Comparison of ENCODE assay signal across 11 cellular contexts in the genomic region with DNA sequence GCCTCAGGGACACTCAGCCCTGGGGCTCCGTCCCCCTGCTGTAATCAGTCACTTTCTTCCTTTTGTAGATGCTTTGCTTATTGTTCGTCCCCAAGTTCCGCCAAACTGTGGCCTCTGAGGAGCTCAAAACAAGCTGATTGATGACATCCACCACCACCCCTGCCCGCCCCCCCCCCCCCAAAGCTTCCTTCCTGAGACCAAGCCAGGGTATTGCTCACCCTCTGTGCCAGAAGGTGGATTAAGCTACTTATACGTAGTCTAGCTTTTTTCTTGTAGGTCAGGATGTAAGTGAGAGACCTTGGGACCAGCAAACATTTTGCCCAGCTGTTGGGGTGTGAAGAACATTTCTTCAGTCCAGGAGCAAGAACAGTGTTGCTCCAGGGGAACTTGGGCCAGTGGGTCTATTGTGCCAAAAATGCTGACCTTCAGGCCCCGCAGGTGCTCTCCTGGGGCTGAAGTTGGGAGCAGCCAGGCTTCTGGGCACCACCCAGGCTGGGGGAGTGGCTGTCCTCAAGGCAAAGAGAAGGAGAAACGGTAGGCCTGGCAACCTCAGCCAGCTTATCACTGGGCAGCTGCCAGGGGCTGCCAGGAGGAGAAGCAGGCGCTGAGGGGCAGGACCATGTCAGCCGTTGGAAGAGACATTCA. TPM values are rescaled to one million over a fixed set of nuclear protein-coding genes. Genes with fewer than 3 reads are reported as not detected.
A peak's percentile ranks its signal among the peaks of the same experiment; 100 is the strongest.
DNase-seq lines count a peak whose midpoint lies in the region; ATAC-seq and TF ChIP-seq lines count a peak whose summit lies in the region.
"Had no signal": no experiment of that assay in that cellular context is flagged by ENCODE, and none has a peak within 500 bp of the region (broad histone marks: within the 10 kb centered on the region; RNA-seq: fewer than 3 reads in every experiment).

No MANE protein-coding gene starts in this region.

- peak overlapping the region; percentile 39 for H3K4me2 ChIP-seq in hepatocyte

- H3K9me2 ChIP-seq in hepatocyte (replicated peaks; ENCODE audit: insufficient read depth), result no peaks in the 10 kb centered on the region

- ATAC-seq in gastrocnemius medialis, result peak; percentile 41 to 56
- no peak for ATAC-seq in activated T-cell treated with anti-CD3 and anti-CD28 coated beads, Interleukin-2, amount 50 U/mL, for 4 hours

- H3K4me1 Mint-ChIP-seq in progenitor cell of endocrine pancreas (ENCODE audit: low read depth), result peaks cover 10% of the 10 kb centered on the region
- H3K4me1 Mint-ChIP-seq in activated T-cell treated with anti-CD3 and anti-CD28 coated beads, Interleukin-2, amount 50 U/mL, for 4 hours (ENCODE audit: low read depth), result no peaks in the 10 kb centered on the region

- H2AFZ ChIP-seq in hepatocyte, result no peak overlapping the region

- DNase-seq in hepatocyte (ENCODE audit: low spot score) (no peak), gastrocnemius medialis (peak in 1 of 2 donors; percentile 50), NCI-H1694 treated with DMSO at 0.1 percent for 48 hours (lab: John Stamatoyannopoulos, UW) (no peak), progenitor cell of endocrine pancreas (ENCODE audit: low spot score, unreplicated experiment) (no peak), SW480 (ENCODE audit: low spot score) (no peak)
- DNase-seq in activated T-cell treated with anti-CD3 and anti-CD28 coated beads, Interleukin-2, amount 50 U/mL, for 4 hours, result no peak
- DNase-seq: activated CD4-positive, alpha-beta T cell treated with anti-CD3 and anti-CD28 coated beads for 1 hour; DND-41; NCI-H774 had no signal

- H3K27ac ChIP-seq in HEK293 (ENCODE audit: extremely low read depth, low read depth, low read length) (no peak overlapping the region), angular gyrus (ENCODE audit: low read depth, low read length) (peak overlapping the region; percentile 95), hepatocyte (peak overlapping the region; percentile 91), gastrocnemius medialis (peak overlapping the region; percentile 76 to 84 (median 78))

- no peak for TF ChIP-seq POLR2A in gastrocnemius medialis (IDR thresholded peaks at IDR 0.05)

- H3K4me3 ChIP-seq in HEK293 (ENCODE audit: low read depth, low read length), result no peak overlapping the region
- H3K4me3 ChIP-seq in hepatocyte, result no peak overlapping the region
- no peak overlapping the region for H3K4me3 ChIP-seq in gastrocnemius medialis

- in situ Hi-C loops in gastrocnemius medialis (cut with MboI; ENCODE audit: low sequenced_read_pairs in 4 of 4), result no loop called here

- peaks cover 13% of the 10 kb centered on the region for H3K9me3 Mint-ChIP-seq in progenitor cell of endocrine pancreas (ENCODE audit: low read depth)
- peaks cover 17% of the 10 kb centered on the region for H3K9me3 Mint-ChIP-seq in activated T-cell treated with anti-CD3 and anti-CD28 coated beads, Interleukin-2, amount 50 U/mL, for 4 hours

- peaks cover 2% of the 10 kb centered on the region for H3K27me3 Mint-ChIP-seq in progenitor cell of endocrine pancreas
- no peaks in the 10 kb centered on the region for H3K27me3 Mint-ChIP-seq in activated T-cell treated with anti-CD3 and anti-CD28 coated beads, Interleukin-2, amount 50 U/mL, for 4 hours (ENCODE audit: low read depth)

- H4K20me1 ChIP-seq in hepatocyte (ENCODE audit: insufficient read depth, poor library complexity, severe bottlenecking), result no peaks in the 10 kb centered on the region

- TF ChIP-seq CTCF in HEK293 (tag by site-specific recombination; IDR thresholded peaks at IDR 0.05) (no peak), hepatocyte (IDR thresholded peaks at IDR 0.05; ENCODE audit: poor library complexity) (no peak), gastrocnemius medialis (IDR thresholded peaks at IDR 0.05 in 4 of 5, conservative IDR thresholded peaks at IDR 0.05 in 1 of 5) (no peak), progenitor cell of endocrine pancreas (IDR thresholded peaks at IDR 0.05; ENCODE audit: unreplicated experiment) (no peak)

- H3K27me3 ChIP-seq in hepatocyte (no peaks in the 10 kb centered on the region), gastrocnemius medialis (no peaks in the 10 kb centered on the region)

- intact Hi-C loops in gastrocnemius medialis (cut with DNase I; ENCODE audit: low total_unique reads), result no loop called here

- no peaks in the 10 kb centered on the region for H3K9me3 ChIP-seq in HEK293 (ENCODE audit: control insufficient read depth, insufficient read depth, low read depth, low read length)
- no peaks in the 10 kb centered on the region for H3K9me3 ChIP-seq in hepatocyte (ENCODE audit: low read depth)
- no peaks in the 10 kb centered on the region for H3K9me3 ChIP-seq in gastrocnemius medialis

- peaks cover 3% of the 10 kb centered on the region for H3K36me3 Mint-ChIP-seq in progenitor cell of endocrine pancreas (ENCODE audit: insufficient read depth)
- peaks cover 2% of the 10 kb centered on the region for H3K36me3 Mint-ChIP-seq in activated T-cell treated with anti-CD3 and anti-CD28 coated beads, Interleukin-2, amount 50 U/mL, for 4 hours (ENCODE audit: insufficient read depth)

- POLR2A ChIA-PET in HEK293 (lab: Yijun Ruan, JAX), result interaction anchor here (0.6 to 1.8 kb wide), 4 partner anchors 9 to 18 kb away, joined by 3 to 7 read pairs (median 4); partner anchors contain the start of gene NEURL1B

- no peak overlapping the region for H3K4me3 Mint-ChIP-seq in progenitor cell of endocrine pancreas (ENCODE audit: low read depth)
- no peak overlapping the region for H3K4me3 Mint-ChIP-seq in activated T-cell treated with anti-CD3 and anti-CD28 coated beads, Interleukin-2, amount 50 U/mL, for 4 hours

- 75% methylated on average over 9 of the region's 9 CpGs for WGBS in hepatocyte (ENCODE audit: low lambda C conversion rate, missing lambda C conversion rate)

- no peaks in the 10 kb centered on the region for H3K79me2 ChIP-seq in hepatocyte

- CTCF ChIA-PET in HEK293 (lab: Yijun Ruan, JAX), result interaction anchor here (1.6 kb wide), 1 partner anchor 12 kb away, joined by 5 read pairs; no protein-coding TSS in a partner anchor

- H3K36me3 ChIP-seq in HEK293 (ENCODE audit: control insufficient read depth in 2 of 2, insufficient read depth in 1 of 2, low read length in 2 of 2), result no peaks in the 10 kb centered on the region
- no peaks in the 10 kb centered on the region for H3K36me3 ChIP-seq in hepatocyte (replicated peaks; ENCODE audit: insufficient read depth, low read depth)
- no peaks in the 10 kb centered on the region for H3K36me3 ChIP-seq in gastrocnemius medialis

- H3K27ac Mint-ChIP-seq in progenitor cell of endocrine pancreas, result no peak overlapping the region

- no peaks in the 10 kb centered on the region for H3K4me1 ChIP-seq in HEK293 (ENCODE audit: control insufficient read depth, insufficient read depth, low read length)
- H3K4me1 ChIP-seq in hepatocyte (ENCODE audit: insufficient read depth), result peaks cover 23% of the 10 kb centered on the region
- H3K4me1 ChIP-seq in gastrocnemius medialis, result peaks cover 15 to 44% of the 10 kb centered on the region in 2 donors

TF ChIP-seq in HEK293, 187 proteins besides CTCF, POLR2A, EP300 and RAD21:
- TF ChIP-seq ZNF394 (tag by site-specific recombination; IDR thresholded peaks at IDR 0.05; ENCODE audit: borderline replicate concordance) (peak; percentile 35; the same call in 1 of the 2 replicates), ZNF501 (tag by site-specific recombination; IDR thresholded peaks at IDR 0.05) (no peak)

RNA-seq across cellular contexts. Expression of gene NEURL1B, which starts 17.9 kb away (rescaled TPM):
- total RNA-seq in hepatocyte (3.9 and 5.8 TPM in 2 replicates), gastrocnemius medialis (10 to 100 TPM in 3 of 4 donors, 1 to 10 TPM in 1; 8.7 to 18.8 (median 15.1) TPM), progenitor cell of endocrine pancreas (4.0 and 4.3 TPM in 2 replicates)
- polyA plus RNA-seq in hepatocyte, result 0.65 and 1.00 TPM in 2 replicates
- total RNA-seq in activated T-cell treated with anti-CD3 and anti-CD28 coated beads, Interleukin-2, amount 50 U/mL, for 4 hours, result under 1 TPM; 0.03 to 0.13 (median 0.05) TPM

Comparison
In these comparisons a context has a peak if more than half of its experiments do, and no peak if none do; other contexts are left out.
1. ATAC-seq: peak in gastrocnemius medialis (2 of 2); none in activated T-cell treated with anti-CD3 and anti-CD28 coated beads, Interleukin-2, amount 50 U/mL, for 4 hours (0 of 2).